ENCODE assay signal across 24 cellular contexts in the genomic region with DNA sequence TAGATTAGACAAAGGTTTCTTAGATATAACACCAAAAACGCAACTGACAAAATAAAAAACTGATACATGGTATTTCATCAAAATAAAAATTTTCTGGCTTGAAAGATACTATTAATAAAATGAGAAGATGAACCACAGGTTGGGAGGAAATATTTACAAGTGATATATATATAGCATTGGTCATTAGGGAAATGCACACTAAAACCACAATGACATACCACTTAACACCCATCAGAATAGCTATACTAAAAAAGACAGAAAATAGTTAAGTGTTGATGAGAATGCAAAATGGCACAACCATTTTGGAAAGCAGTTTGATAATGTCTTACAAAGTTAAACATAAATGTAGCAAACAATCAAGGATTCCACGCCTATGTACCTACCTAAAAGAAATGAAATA.
"Had no signal": no experiment of that assay in that cellular context is flagged by ENCODE, and none has a peak within 500 bp of the region (broad histone marks: within the 10 kb centered on the region; RNA-seq: fewer than 3 reads in every experiment).

No MANE protein-coding gene starts in this region.

- H3K9me3 ChIP-seq: SJSA1 had no signal

- FAIRE-seq: HTR-8/SVneo, K562, RCC 7860 had no signal

- H3K27ac ChIP-seq: HL-60, KMS-11, SJSA1, SK-N-MC had no signal

- DNase-seq: Kasumi-1, NCI-H1092, NCI-H1105 treated with DMSO at 0.1 percent for 48 hours, NCI-H1417 treated with DMSO at 0.1 percent for 48 hours, NCI-H187, NCI-H2029, NCI-H2081 treated with DMSO at 0.1 percent for 48 hours, NCI-H2171, NCI-H226, NCI-H446, NCI-H510A, NCI-H524 treated with DMSO at 0.1 percent for 48 hours, NCI-H69, NCI-H774, Right ventricle myocardium superior, RPMI8226, SIG-M5 had no signal

- H3K4me3 ChIP-seq: K562, SJSA1, SK-N-MC had no signal

- H3K4me2 ChIP-seq: KMS-11 had no signal

- H3K27me3 ChIP-seq: SJSA1 had no signal

- H3K9ac ChIP-seq: KMS-11 had no signal
